In genomic region chr6:26330835-26331808, GRCh38 we compare ENCODE assay signal across 1 cellular context.
TF ChIP-seq lines count a peak whose summit lies in the region.

No MANE protein-coding gene starts in this region.

TF ChIP-seq in H1, 55 proteins besides CTCF, POLR2A, EP300 and RAD21 (continued from another document):
- TF ChIP-seq KDM4A (IDR thresholded peaks at IDR 0.05; ENCODE audit: low read depth, low read length, severe bottlenecking) (no peak), CEBPB (IDR thresholded peaks at IDR 0.05; ENCODE audit: low read depth, low read length) (peak; percentile 67; the same call in 1 of the 2 replicates), SRF (IDR thresholded peaks at IDR 0.05; ENCODE audit: low read depth, low read length) (no peak), TBP (IDR thresholded peaks at IDR 0.05; ENCODE audit: low read depth, low read length) (peak; percentile 99), NANOG (IDR thresholded peaks at IDR 0.05; ENCODE audit: insufficient read depth, low read depth, low read length, poor library complexity, severe bottlenecking) (no peak), KDM5A (IDR thresholded peaks at IDR 0.05; ENCODE audit: low read length) (no peak), RNF2 (IDR thresholded peaks at IDR 0.05; ENCODE audit: borderline replicate concordance, low read depth, low read length, missing control alignments, poor library complexity, severe bottlenecking) (no peak), TAF7 (optimal IDR thresholded peaks at IDR 0.05; ENCODE audit: borderline replicate concordance, low read depth, low read length) (no peak), CBX5 (IDR thresholded peaks at IDR 0.05; ENCODE audit: low read depth, low read length) (no peak), MAX (IDR thresholded peaks at IDR 0.05) (peak; percentile 47)
